17 cellular contexts compared by ENCODE assay signal in genomic region chr16:75919664-75920063, GRCh38.
"Had no signal": no experiment of that assay in that cellular context is flagged by ENCODE, and none has a peak within 500 bp of the region (broad histone marks: within the 10 kb centered on the region; RNA-seq: fewer than 3 reads in every experiment).

No MANE protein-coding gene starts in this region.

- H3K9me3 ChIP-seq: lower lobe of right lung, psoas muscle, sigmoid colon, suprapubic skin, upper lobe of right lung had no signal

- H3K27ac Mint-ChIP-seq: activated CD4-positive, alpha-beta T cell treated with anti-CD3 and anti-CD28 coated beads, Interleukin-2, amount 10 ng/mL, durations not matched to agents 7 days and 5 days; natural killer cell treated with Interleukin-12 subunit alpha and Interleukin-12 subunit beta and Interleukin-15 and Interleukin-18, amount 100 ng/mL, for 72 hours; T-helper 1 cell treated with Interleukin-12 subunit alpha and Interleukin-12 subunit beta and Interleukin-4 antibody, amounts not matched to agents 30 μg/mL and 1 μg/mL, for 36 hours had no signal

- DNase-seq: activated CD4-positive, alpha-beta T cell treated with anti-CD3 and anti-CD28 coated beads, Interleukin-2, amount 10 ng/mL, durations not matched to agents 7 days and 5 days; activated CD4-positive, CD25-positive, alpha-beta regulatory T cell; activated naive CD4-positive, alpha-beta T cell treated with anti-CD3 and anti-CD28 coated beads, Interleukin-2, amount 50 U/mL, for 16 hours; activated T-cell treated with anti-CD3 and anti-CD28 coated beads for 4 hours; amniotic stem cell; glutamatergic neuron; lower lobe of right lung; nucleus accumbens; psoas muscle; sigmoid colon; stimulated activated CD4-positive, alpha-beta T cell treated with anti-CD3 and anti-CD28 coated beads, Interleukin-12 subunit alpha, Interleukin-12 subunit beta, amount 100 ng/mL, for 4 hours; stimulated activated naive CD4-positive, alpha-beta T cell treated with Interleukin-2 at 50 U/mL for 16 hours; upper lobe of right lung had no signal

- H3K27me3 Mint-ChIP-seq: activated CD4-positive, alpha-beta T cell treated with anti-CD3 and anti-CD28 coated beads, Interleukin-2, amount 10 ng/mL, durations not matched to agents 7 days and 5 days; natural killer cell treated with Interleukin-12 subunit alpha and Interleukin-12 subunit beta and Interleukin-15 and Interleukin-18, amount 100 ng/mL, for 72 hours had no signal

- H3K36me3 Mint-ChIP-seq: natural killer cell treated with Interleukin-12 subunit alpha and Interleukin-12 subunit beta and Interleukin-15 and Interleukin-18, amount 100 ng/mL, for 72 hours had no signal

- H3K4me1 ChIP-seq: lower lobe of right lung, psoas muscle, sigmoid colon, suprapubic skin, upper lobe of right lung had no signal

- ATAC-seq: lower lobe of right lung; natural killer cell treated with Interleukin-12 subunit alpha and Interleukin-12 subunit beta and Interleukin-15 and Interleukin-18, amount 100 ng/mL, for 72 hours; psoas muscle; upper lobe of right lung had no signal

- H3K4me3 ChIP-seq: lower lobe of right lung, psoas muscle, sigmoid colon, SK-N-MC, suprapubic skin, upper lobe of right lung had no signal

- H3K4me3 Mint-ChIP-seq: activated CD4-positive, alpha-beta T cell treated with anti-CD3 and anti-CD28 coated beads, Interleukin-2, amount 10 ng/mL, durations not matched to agents 7 days and 5 days; natural killer cell treated with Interleukin-12 subunit alpha and Interleukin-12 subunit beta and Interleukin-15 and Interleukin-18, amount 100 ng/mL, for 72 hours; T-helper 1 cell treated with Interleukin-12 subunit alpha and Interleukin-12 subunit beta and Interleukin-4 antibody, amounts not matched to agents 30 μg/mL and 1 μg/mL, for 36 hours had no signal

- H3K27me3 ChIP-seq: sigmoid colon, suprapubic skin, upper lobe of right lung had no signal

- H3K9me3 Mint-ChIP-seq: activated CD4-positive, alpha-beta T cell treated with anti-CD3 and anti-CD28 coated beads, Interleukin-2, amount 10 ng/mL, durations not matched to agents 7 days and 5 days; natural killer cell treated with Interleukin-12 subunit alpha and Interleukin-12 subunit beta and Interleukin-15 and Interleukin-18, amount 100 ng/mL, for 72 hours; T-helper 1 cell treated with Interleukin-12 subunit alpha and Interleukin-12 subunit beta and Interleukin-4 antibody, amounts not matched to agents 30 μg/mL and 1 μg/mL, for 36 hours had no signal

- H3K36me3 ChIP-seq: lower lobe of right lung, sigmoid colon, suprapubic skin, upper lobe of right lung had no signal

- H3K27ac ChIP-seq: lower lobe of right lung, psoas muscle, sigmoid colon, SK-N-MC, suprapubic skin, upper lobe of right lung had no signal

- H3K4me1 Mint-ChIP-seq: activated CD4-positive, alpha-beta T cell treated with anti-CD3 and anti-CD28 coated beads, Interleukin-2, amount 10 ng/mL, durations not matched to agents 7 days and 5 days had no signal
